In genomic region chr15:31340591-31340990, GRCh38 we compare ENCODE assay signal across 15 cellular contexts. TPM values are rescaled to one million over a fixed set of nuclear protein-coding genes. Genes with fewer than 3 reads are reported as not detected.
DNase-seq lines count a peak whose midpoint lies in the region; ATAC-seq and TF ChIP-seq lines count a peak whose summit lies in the region.
"Had no signal": no experiment of that assay in that cellular context is flagged by ENCODE, and none has a peak within 500 bp of the region (broad histone marks: within the 10 kb centered on the region; RNA-seq: fewer than 3 reads in every experiment).

No MANE protein-coding gene starts in this region.

- ATAC-seq in left cardiac atrium (no peak), GM19395 (IDR thresholded peaks at IDR 0.05; ENCODE audit: unreplicated experiment) (no peak)
- ATAC-seq in naive thymus-derived CD4-positive, alpha-beta T cell, result no peak
- ATAC-seq: esophagus mucosa had no signal

- no peaks in the 10 kb centered on the region for H3K27me3 Mint-ChIP-seq in activated T-helper 2 cell treated with anti-CD3 and anti-CD28 coated beads, Interferon-gamma antibody, Interleukin-2, Interleukin-4, amounts not matched to agents 10 μg/mL and 5 μg/mL and 100 μg/mL, durations not matched to agents 14 hours and 24 hours and 36 hours (ENCODE audit: low read depth)
- no peaks in the 10 kb centered on the region for H3K27me3 Mint-ChIP-seq in naive thymus-derived CD4-positive, alpha-beta T cell
- H3K27me3 Mint-ChIP-seq in Caco-2 (ENCODE audit: insufficient read depth, unreplicated experiment), result no peaks in the 10 kb centered on the region

- intact Hi-C loops in left cardiac atrium (cut with DNase I) (no loop called here), Caco-2 (cut with micrococcal nuclease; ENCODE audit: unreplicated experiment) (no loop called here)
- intact Hi-C loops in activated T-helper 2 cell treated with anti-CD3 and anti-CD28 coated beads, Interferon-gamma antibody, Interleukin-2, Interleukin-4, amounts not matched to agents 10 μg/mL and 5 μg/mL and 100 μg/mL, durations not matched to agents 14 hours and 24 hours and 36 hours (cut with micrococcal nuclease), result no loop called here
- intact Hi-C loops in naive thymus-derived CD4-positive, alpha-beta T cell (cut with micrococcal nuclease), result no loop called here

- H3K4me3 ChIP-seq in right atrium auricular region (no peak overlapping the region), Caco-2 (ENCODE audit: low read depth, low read length) (no peak overlapping the region)
- H3K4me3 ChIP-seq in naive thymus-derived CD4-positive, alpha-beta T cell (ENCODE audit: low read length), result no peak overlapping the region

- H3K36me3 Mint-ChIP-seq in activated T-helper 2 cell treated with anti-CD3 and anti-CD28 coated beads, Interferon-gamma antibody, Interleukin-2, Interleukin-4, amounts not matched to agents 10 μg/mL and 5 μg/mL and 100 μg/mL, durations not matched to agents 14 hours and 24 hours and 36 hours (ENCODE audit: low read depth), result peaks cover 30% of the 10 kb centered on the region
- H3K36me3 Mint-ChIP-seq in naive thymus-derived CD4-positive, alpha-beta T cell, result peaks cover 0 to 12% (median 0%) of the 10 kb centered on the region in 5 donors
- H3K36me3 Mint-ChIP-seq in Caco-2 (ENCODE audit: insufficient read depth, unreplicated experiment), result no peaks in the 10 kb centered on the region

- BruUV-seq in Caco-2 (replicated peaks; lab: Mats Ljungman, UMichigan), result no TSS peak

- peak overlapping the region; percentile 71 for H3K27ac Mint-ChIP-seq in activated T-helper 2 cell treated with anti-CD3 and anti-CD28 coated beads, Interferon-gamma antibody, Interleukin-2, Interleukin-4, amounts not matched to agents 10 μg/mL and 5 μg/mL and 100 μg/mL, durations not matched to agents 14 hours and 24 hours and 36 hours
- peak overlapping the region; percentile 84 to 99 (median 97) for H3K27ac Mint-ChIP-seq in naive thymus-derived CD4-positive, alpha-beta T cell
- no peak overlapping the region for H3K27ac Mint-ChIP-seq in Caco-2 (ENCODE audit: unreplicated experiment)

- peak overlapping the region; percentile 27 for H3K4me3 Mint-ChIP-seq in activated T-helper 2 cell treated with anti-CD3 and anti-CD28 coated beads, Interferon-gamma antibody, Interleukin-2, Interleukin-4, amounts not matched to agents 10 μg/mL and 5 μg/mL and 100 μg/mL, durations not matched to agents 14 hours and 24 hours and 36 hours (ENCODE audit: low read depth)
- peak overlapping the region; percentile 50 to 94 (median 78) for H3K4me3 Mint-ChIP-seq in naive thymus-derived CD4-positive, alpha-beta T cell
- H3K4me3 Mint-ChIP-seq in Caco-2 (ENCODE audit: unreplicated experiment), result no peak overlapping the region

- no peaks in the 10 kb centered on the region for H3K9me3 Mint-ChIP-seq in activated T-helper 2 cell treated with anti-CD3 and anti-CD28 coated beads, Interferon-gamma antibody, Interleukin-2, Interleukin-4, amounts not matched to agents 10 μg/mL and 5 μg/mL and 100 μg/mL, durations not matched to agents 14 hours and 24 hours and 36 hours
- no peaks in the 10 kb centered on the region for H3K9me3 Mint-ChIP-seq in naive thymus-derived CD4-positive, alpha-beta T cell
- H3K9me3 Mint-ChIP-seq in Caco-2 (ENCODE audit: unreplicated experiment), result no peaks in the 10 kb centered on the region

- no peak for TF ChIP-seq CTCF in right atrium auricular region (IDR thresholded peaks at IDR 0.05)
- TF ChIP-seq CTCF in Caco-2 (IDR thresholded peaks at IDR 0.05; ENCODE audit: insufficient read depth in 1 of 2, low read depth in 1 of 2, low read length in 1 of 2, severe bottlenecking in 1 of 2, unreplicated experiment in 1 of 2), result no peak

- H3K27me3 ChIP-seq in right atrium auricular region (no peaks in the 10 kb centered on the region), Caco-2 (replicated peaks; ENCODE audit: control insufficient read depth, insufficient read depth, low read length) (no peaks in the 10 kb centered on the region)
- H3K27me3 ChIP-seq in naive thymus-derived CD4-positive, alpha-beta T cell (ENCODE audit: control insufficient read depth in 2 of 2, insufficient read depth in 2 of 2, low read length in 2 of 2), result no peaks in the 10 kb centered on the region

- H3K9me3 ChIP-seq in right atrium auricular region, result no peaks in the 10 kb centered on the region
- H3K9me3 ChIP-seq in naive thymus-derived CD4-positive, alpha-beta T cell (ENCODE audit: control insufficient read depth in 2 of 3, low read length in 3 of 3), result no peaks in the 10 kb centered on the region
- H3K9me3 ChIP-seq in Caco-2, result no peaks in the 10 kb centered on the region

- POLR2A ChIA-PET in naive thymus-derived CD4-positive, alpha-beta T cell (lab: Charles Lee), result interaction anchor here (0.8 to 21.3 kb wide), 7 partner anchors 11 to 127 kb away, joined by 3 to 529 read pairs (median 9); partner anchors contain the start of gene KLF13
- POLR2A ChIA-PET in Caco-2 (lab: Charles Lee), result no interaction called here

- DNase-seq in right atrium auricular region (ENCODE audit: low spot score), result no peak
- no peak for DNase-seq in left cardiac atrium
- no peak for DNase-seq in activated T-helper 2 cell treated with anti-CD3 and anti-CD28 coated beads, Interferon-gamma antibody, Interleukin-2, Interleukin-4, amounts not matched to agents 10 μg/mL and 5 μg/mL and 100 μg/mL, durations not matched to agents 14 hours and 24 hours and 36 hours (ENCODE audit: low spot score)
- DNase-seq in naive thymus-derived CD4-positive, alpha-beta T cell, result peak in 1 of 9 donors; percentile 42
- no peak for DNase-seq in SK-N-DZ (ENCODE audit: low spot score)
- no peak for DNase-seq in NCI-H146 treated with DMSO at 0.1 percent for 48 hours (lab: John Stamatoyannopoulos, UW; ENCODE audit: unreplicated experiment)
- no peak for DNase-seq in Caco-2
- DNase-seq: activated CD4-positive, CD25-positive, alpha-beta regulatory T cell treated with anti-CD3 and anti-CD28 coated beads, Interleukin-2, amount 50 U/mL, for 72 hours; AML-193; IMR-90; mammary epithelial cell; NCI-H345; OCI-M1 had no signal

- H3K4me1 Mint-ChIP-seq in activated T-helper 2 cell treated with anti-CD3 and anti-CD28 coated beads, Interferon-gamma antibody, Interleukin-2, Interleukin-4, amounts not matched to agents 10 μg/mL and 5 μg/mL and 100 μg/mL, durations not matched to agents 14 hours and 24 hours and 36 hours (ENCODE audit: low read depth), result peaks cover 89% of the 10 kb centered on the region
- peaks cover 83 to 100% (median 97%) of the 10 kb centered on the region in 7 donors for H3K4me1 Mint-ChIP-seq in naive thymus-derived CD4-positive, alpha-beta T cell
- H3K4me1 Mint-ChIP-seq in Caco-2 (ENCODE audit: low read depth, unreplicated experiment), result no peaks in the 10 kb centered on the region

- CTCF ChIA-PET in naive thymus-derived CD4-positive, alpha-beta T cell (lab: Charles Lee), result interaction anchor here (0.8 to 0.9 kb wide), 2 partner anchors 21 to 149 kb away, joined by 4 read pairs; no protein-coding TSS in a partner anchor
- CTCF ChIA-PET in Caco-2 (lab: Charles Lee), result no interaction called here

- no peaks in the 10 kb centered on the region for H3K36me3 ChIP-seq in right atrium auricular region
- H3K36me3 ChIP-seq in naive thymus-derived CD4-positive, alpha-beta T cell (ENCODE audit: control insufficient read depth in 2 of 3, insufficient read depth in 3 of 3, low read length in 3 of 3), result no peaks in the 10 kb centered on the region
- no peaks in the 10 kb centered on the region; the same call in 1 of the 2 replicates for H3K36me3 ChIP-seq in Caco-2 (ENCODE audit: control insufficient read depth, insufficient read depth, low read length)

- H3K4me1 ChIP-seq in right atrium auricular region (peaks cover 0 to 100% of the 10 kb centered on the region in 2 donors), Caco-2 (peaks cover 13% of the 10 kb centered on the region)
- H3K4me1 ChIP-seq in naive thymus-derived CD4-positive, alpha-beta T cell (ENCODE audit: control insufficient read depth in 2 of 2, insufficient read depth in 2 of 2, low read length in 2 of 2), result peaks cover 99 to 100% of the 10 kb centered on the region in 2 donors

- peak overlapping the region; percentile 8 to 99 for H3K27ac ChIP-seq in right atrium auricular region
- H3K27ac ChIP-seq in naive thymus-derived CD4-positive, alpha-beta T cell (ENCODE audit: low read depth, low read length), result peak overlapping the region; percentile 94

RNA-seq across cellular contexts. Expression of gene KLF13, which starts 14.0 kb away (rescaled TPM):
- total RNA-seq in right atrium auricular region (10 to 100 TPM; 52.8 to 54.6 TPM), left cardiac atrium (10 to 100 TPM; 34.5 to 69.9 TPM), Caco-2 (2022) (16.6 and 18.8 TPM in 2 replicates)
- total RNA-seq in activated T-helper 2 cell treated with anti-CD3 and anti-CD28 coated beads, Interferon-gamma antibody, Interleukin-2, Interleukin-4, amounts not matched to agents 10 μg/mL and 5 μg/mL and 100 μg/mL, durations not matched to agents 14 hours and 24 hours and 36 hours, result 127 and 132 TPM in 2 replicates
- 100 to 1,000 TPM; 175 to 256 (median 199) TPM for total RNA-seq in naive thymus-derived CD4-positive, alpha-beta T cell
- 10 to 100 TPM; 42.4 to 53.7 TPM for polyA plus RNA-seq in naive thymus-derived CD4-positive, alpha-beta T cell
- polyA plus RNA-seq in SK-N-DZ (2014; cell fraction: cytosol; rRNA removed), result 65.3 and 76.1 TPM in 2 replicates
- 26.8 and 37.7 TPM in 2 replicates for polyA plus RNA-seq in SK-N-DZ (2014; cell fraction: nucleus; rRNA removed)
